ENCODE assay signal across 8 cellular contexts in genomic region chr3:132721479-132722164, GRCh38. TPM values are rescaled to one million over a fixed set of nuclear protein-coding genes. Genes with fewer than 3 reads are reported as not detected.
DNase-seq lines count a peak whose midpoint lies in the region; ATAC-seq and TF ChIP-seq lines count a peak whose summit lies in the region.

No MANE protein-coding gene starts in this region.

- peak overlapping the region; percentile 90 for H3K4me3 Mint-ChIP-seq in activated T-cell treated with anti-CD3 and anti-CD28 coated beads, Interleukin-2, amount 50 U/mL, for 4 hours
- H3K4me3 Mint-ChIP-seq in nephron progenitor cell: peak overlapping the region; percentile 92

- no peaks in the 10 kb centered on the region for H3K9me3 Mint-ChIP-seq in activated T-cell treated with anti-CD3 and anti-CD28 coated beads, Interleukin-2, amount 50 U/mL, for 4 hours
- H3K9me3 Mint-ChIP-seq in nephron progenitor cell: no peaks in the 10 kb centered on the region

- peaks cover 9% of the 10 kb centered on the region for H3K36me3 Mint-ChIP-seq in activated T-cell treated with anti-CD3 and anti-CD28 coated beads, Interleukin-2, amount 50 U/mL, for 4 hours (ENCODE audit: insufficient read depth)
- H3K36me3 Mint-ChIP-seq in nephron progenitor cell (ENCODE audit: low read depth): peaks cover 31% of the 10 kb centered on the region

- peaks cover 35% of the 10 kb centered on the region for H3K4me1 Mint-ChIP-seq in activated T-cell treated with anti-CD3 and anti-CD28 coated beads, Interleukin-2, amount 50 U/mL, for 4 hours (ENCODE audit: low read depth)
- H3K4me1 Mint-ChIP-seq in nephron progenitor cell: peaks cover 37% of the 10 kb centered on the region

- peak overlapping the region; percentile 98 for H3K27ac Mint-ChIP-seq in nephron progenitor cell

- in situ Hi-C loops in G401 (cut with HindIII; ENCODE audit: low sequenced_read_pairs): no loop called here

- no peak for ATAC-seq in activated T-cell treated with anti-CD3 and anti-CD28 coated beads, Interleukin-2, amount 50 U/mL, for 4 hours
- no peak for ATAC-seq in GM21576 (IDR thresholded peaks at IDR 0.05; ENCODE audit: unreplicated experiment)
- ATAC-seq in GM19463 (IDR thresholded peaks at IDR 0.05; ENCODE audit: unreplicated experiment): no peak

- DNase-seq in G401 (ENCODE audit: low spot score): peak; percentile 66
- peak; percentile 73 for DNase-seq in HCEC 1CT
- peak; percentile 76 for DNase-seq in NCI-H2196 (lab: John Stamatoyannopoulos, UW; ENCODE audit: unreplicated experiment)
- no peak for DNase-seq in activated T-cell treated with anti-CD3 and anti-CD28 coated beads, Interleukin-2, amount 50 U/mL, for 4 hours
- peak; percentile 60 for DNase-seq in fibroblast of the aortic adventitia (ENCODE audit: low read depth)
- DNase-seq in nephron progenitor cell: peak; percentile 23

- TF ChIP-seq CTCF in fibroblast of the aortic adventitia (IDR thresholded peaks at IDR 0.05; ENCODE audit: insufficient read depth, low read length): peak; percentile 62
- TF ChIP-seq CTCF in nephron progenitor cell (IDR thresholded peaks at IDR 0.05): no peak

- H3K27me3 Mint-ChIP-seq in activated T-cell treated with anti-CD3 and anti-CD28 coated beads, Interleukin-2, amount 50 U/mL, for 4 hours (ENCODE audit: low read depth): no peaks in the 10 kb centered on the region
- H3K27me3 Mint-ChIP-seq in nephron progenitor cell (ENCODE audit: low read depth, poor library complexity): no peaks in the 10 kb centered on the region

- peak overlapping the region; percentile 78 for H3K4me3 ChIP-seq in fibroblast of the aortic adventitia (ENCODE audit: low read depth, low read length)

RNA-seq across cellular contexts. Expression of gene NPHP3, which starts 0.6 kb away (rescaled TPM):
- 26.3 and 29.3 TPM in 2 replicates for total RNA-seq in G401 (2014; rRNA removed; shearing (Covaris generic))
- total RNA-seq in activated T-cell treated with anti-CD3 and anti-CD28 coated beads, Interleukin-2, amount 50 U/mL, for 4 hours: 1 to 10 TPM; 4.2 to 8.2 (median 6.7) TPM
- total RNA-seq in fibroblast of the aortic adventitia (ENCODE audit: low replicate concordance): 33.2 and 48.9 TPM in 2 replicates
